ENCODE assay signal across 2 cellular contexts in genomic region chr1:120881934-120882333, GRCh38. TPM values are rescaled to one million over a fixed set of nuclear protein-coding genes. Genes with fewer than 3 reads are reported as not detected.
"Had no signal": no experiment of that assay in that cellular context is flagged by ENCODE, and none has a peak within 500 bp of the region (broad histone marks: within the 10 kb centered on the region; RNA-seq: fewer than 3 reads in every experiment).

No MANE protein-coding gene starts in this region.

RNA-seq across cellular contexts. Expression of gene PPIAL4A, which starts 7.6 kb away (rescaled TPM):
- total RNA-seq: G401, GM12878 had no signal
- polyA plus RNA-seq: GM12878 had no signal
